ENCODE assay signal across 17 cellular contexts in genomic region chr7:44085549-44085948, GRCh38. TPM values are rescaled to one million over a fixed set of nuclear protein-coding genes. Genes with fewer than 3 reads are reported as not detected.
DNase-seq lines count a peak whose midpoint lies in the region; ATAC-seq, FAIRE-seq and TF ChIP-seq lines count a peak whose summit lies in the region.
"Had no signal": no experiment of that assay in that cellular context is flagged by ENCODE, and none has a peak within 500 bp of the region (broad histone marks: within the 10 kb centered on the region; RNA-seq: fewer than 3 reads in every experiment).

No MANE protein-coding gene starts in this region.

- H4K20me1 ChIP-seq in DOHH2 (ENCODE audit: control insufficient read depth, insufficient read depth, low read depth, low read length) (no peaks in the 10 kb centered on the region), GM12878 (ENCODE audit: control insufficient read depth, insufficient read depth) (no peaks in the 10 kb centered on the region), neural progenitor cell (ENCODE audit: low read depth) (no peaks in the 10 kb centered on the region)

- H2AFZ ChIP-seq in GM12878 (ENCODE audit: control insufficient read depth, low read depth, low read length) = no peak overlapping the region
- H2AFZ ChIP-seq in neural progenitor cell (replicated peaks) = no peak overlapping the region

- TF ChIP-seq RAD21 in GM12878 (IDR thresholded peaks at IDR 0.05; ENCODE audit: insufficient read depth, low read depth, low read length) = 0 out of 2 replicates have a peak, but pooled peaks have one; percentile 12

- CTCF ChIA-PET in GM12878 (lab: Yijun Ruan, JAX) = interaction anchor here (0.7 to 2.9 kb wide), 4 partner anchors 11 to 475 kb away, joined by 4 to 9 read pairs (median 4); no protein-coding TSS in a partner anchor

- H3K9ac ChIP-seq in GM12878 (ENCODE audit: control insufficient read depth, insufficient read depth, low read length) = no peak overlapping the region
- no peak overlapping the region for H3K9ac ChIP-seq in neural progenitor cell

- no TSS peak for BruUV-seq in GM12878 (replicated peaks; lab: Mats Ljungman, UMichigan)

- H3K27me3 ChIP-seq in DOHH2 (ENCODE audit: control insufficient read depth, low read length) = no peaks in the 10 kb centered on the region
- H3K27me3 ChIP-seq in GM12878 (replicated peaks in 1 of 2; ENCODE audit: control insufficient read depth in 2 of 2, insufficient read depth in 2 of 2, low read length in 1 of 2) = no peaks in the 10 kb centered on the region
- H3K27me3 ChIP-seq in neural progenitor cell = peaks cover 18% of the 10 kb centered on the region
- H3K27me3 ChIP-seq: dorsolateral prefrontal cortex, testis had no signal

- TF ChIP-seq CTCF in DOHH2 (IDR thresholded peaks at IDR 0.05; ENCODE audit: low read depth, low read length, poor library complexity, severe bottlenecking) = peak; percentile 75
- TF ChIP-seq CTCF in HFFc6 (IDR thresholded peaks at IDR 0.05) = peak; percentile 54; the same call in 1 of the 2 replicates
- TF ChIP-seq CTCF in GM12878 (IDR thresholded peaks at IDR 0.05 in 2 of 3, conservative IDR thresholded peaks at IDR 0.05 in 1 of 3; ENCODE audit: control insufficient read depth in 2 of 3, extremely low read depth in 1 of 3, insufficient read depth in 1 of 3, low read depth in 3 of 3, low read length in 3 of 3) = peak in 2 of 3 experiments; percentile 9 to 28; a peak in 2 of 6 replicates
- peak; percentile 39 for TF ChIP-seq CTCF in neural progenitor cell (IDR thresholded peaks at IDR 0.05)

- peak overlapping the region; percentile 93 for H3K27ac Mint-ChIP-seq in HFFc6
- H3K27ac Mint-ChIP-seq in neural progenitor cell = no peak overlapping the region
- H3K27ac Mint-ChIP-seq: activated naive CD8-positive, alpha-beta T cell treated with anti-CD3 and anti-CD28 coated beads, Interleukin-2, amount 50 U/mL, for 24 hours had no signal

- no peak for TF ChIP-seq POLR2A in GM12878 (IDR thresholded peaks at IDR 0.05; ENCODE audit: low read depth, low read length)

- SMC1A ChIA-PET in GM12878 (lab: Charles Lee; ENCODE audit: uncharacterized antibody, unreplicated experiment) = interaction anchor here (1.5 kb wide), 1 partner anchor 13 kb away, joined by 6 read pairs; no protein-coding TSS in a partner anchor

- H3K4me3 Mint-ChIP-seq in HFFc6 (no peak overlapping the region; the same call in 1 of the 2 replicates), neural progenitor cell (no peak overlapping the region)
- H3K4me3 Mint-ChIP-seq: activated naive CD8-positive, alpha-beta T cell treated with anti-CD3 and anti-CD28 coated beads, Interleukin-2, amount 50 U/mL, for 24 hours had no signal

- no peak overlapping the region for H3K27ac ChIP-seq in DOHH2 (ENCODE audit: low read depth, low read length)
- H3K27ac ChIP-seq in GM12878 (ENCODE audit: control insufficient read depth, insufficient read depth) = no peak overlapping the region
- no peak overlapping the region for H3K27ac ChIP-seq in neural progenitor cell

- H3K4me1 Mint-ChIP-seq in HFFc6 (ENCODE audit: low read depth) = peaks cover 82% of the 10 kb centered on the region
- H3K4me1 Mint-ChIP-seq in neural progenitor cell = peaks cover 10% of the 10 kb centered on the region

- no peaks in the 10 kb centered on the region for H3K9me2 ChIP-seq in DOHH2 (replicated peaks; ENCODE audit: control insufficient read depth, low read length)

- H3K27me3 Mint-ChIP-seq in HFFc6 (ENCODE audit: insufficient read depth) (peaks cover 3% of the 10 kb centered on the region), neural progenitor cell (ENCODE audit: insufficient read depth, low read depth) (peaks cover 4% of the 10 kb centered on the region)

- in situ Hi-C loops in GM12878 (cut with MboI) = no loop called here

- H3K4me2 ChIP-seq in DOHH2 (ENCODE audit: low read length) = no peak overlapping the region
- no peak overlapping the region for H3K4me2 ChIP-seq in GM12878 (ENCODE audit: control insufficient read depth, insufficient read depth)
- H3K4me2 ChIP-seq in neural progenitor cell = no peak overlapping the region

- intact Hi-C loops in GM12878 (cut with micrococcal nuclease; ENCODE audit: unreplicated experiment) = no loop called here

- 38% methylated on average over 3 of the region's 3 CpGs for WGBS in GM12878 (ENCODE audit: insufficient coverage, insufficient replicate concordance, low lambda C conversion rate, missing lambda C conversion rate)

- H3K9me3 Mint-ChIP-seq in HFFc6 (no peaks in the 10 kb centered on the region), neural progenitor cell (no peaks in the 10 kb centered on the region)
- H3K9me3 Mint-ChIP-seq: activated naive CD8-positive, alpha-beta T cell treated with anti-CD3 and anti-CD28 coated beads, Interleukin-2, amount 50 U/mL, for 24 hours had no signal

- H3K36me3 ChIP-seq in DOHH2 (ENCODE audit: control insufficient read depth, low read length) (peaks cover 13% of the 10 kb centered on the region), GM12878 (ENCODE audit: control insufficient read depth in 2 of 2, insufficient read depth in 2 of 2, low read length in 1 of 2) (peaks cover 0 to under 1% of the 10 kb centered on the region in 2 experiments; a peak in 2 of 4 replicates), neural progenitor cell (no peaks in the 10 kb centered on the region)

- H3K4me3 ChIP-seq in DOHH2 (ENCODE audit: low read length) = no peak overlapping the region
- no peak overlapping the region for H3K4me3 ChIP-seq in GM12878
- no peak overlapping the region for H3K4me3 ChIP-seq in neural progenitor cell
- H3K4me3 ChIP-seq: dorsolateral prefrontal cortex, testis had no signal

- no peak for DNase-seq in HFFc6
- DNase-seq in GM12878 (ENCODE audit: low read depth, low spot score) = no peak
- no peak for DNase-seq in neural progenitor cell (ENCODE audit: low spot score)
- DNase-seq in OCI-M1 (lab: John Stamatoyannopoulos, UW) = no peak
- DNase-seq in urothelium cell line (ENCODE audit: low spot score) = no peak
- DNase-seq in activated CD8-positive, alpha-beta memory T cell treated with anti-CD3 and anti-CD28 coated beads, Interleukin-2, amount 50 U/mL, for 48 hours = no peak
- DNase-seq: activated naive CD8-positive, alpha-beta T cell treated with anti-CD3 and anti-CD28 coated beads, Interleukin-2, amount 50 U/mL, for 24 hours; Caco-2; dorsolateral prefrontal cortex; NCI-H146; NCI-H526; small intestine; testis had no signal

- no peak for ATAC-seq in GM12878
- ATAC-seq in GM19328 (IDR thresholded peaks at IDR 0.05; ENCODE audit: unreplicated experiment) = no peak
- ATAC-seq: activated naive CD8-positive, alpha-beta T cell treated with anti-CD3 and anti-CD28 coated beads, Interleukin-2, amount 50 U/mL, for 24 hours had no signal

- POLR2A ChIA-PET in GM12878 (lab: Charles Lee) = interaction anchor here (0.9 kb wide), 1 partner anchor 8 kb away, joined by 8 read pairs; no protein-coding TSS in a partner anchor

- H3F3A ChIP-seq in DOHH2 (ENCODE audit: control insufficient read depth, insufficient read depth) (peaks cover 6% of the 10 kb centered on the region; the same call in 1 of the 2 replicates), neural progenitor cell (ENCODE audit: low read depth) (peaks cover 7% of the 10 kb centered on the region)

- no peak for TF ChIP-seq EP300 in GM12878 (IDR thresholded peaks at IDR 0.05; ENCODE audit: borderline replicate concordance in 1 of 2, control insufficient read depth in 1 of 2, low read depth in 2 of 2, low read length in 2 of 2)

- RAD21 ChIA-PET in GM12878 (lab: Charles Lee; ENCODE audit: unreplicated experiment) = no interaction called here

- H3K9me3 ChIP-seq in DOHH2 (ENCODE audit: control insufficient read depth, insufficient read depth, low read length) (no peaks in the 10 kb centered on the region), GM12878 (replicated peaks; ENCODE audit: control insufficient read depth, insufficient read depth, low read length) (no peaks in the 10 kb centered on the region), neural progenitor cell (ENCODE audit: low read depth) (no peaks in the 10 kb centered on the region)
- H3K9me3 ChIP-seq: Caco-2, testis had no signal

- H3K36me3 Mint-ChIP-seq in HFFc6 (ENCODE audit: low read depth) = peaks cover 5% of the 10 kb centered on the region; the same call in 1 of the 2 replicates
- H3K36me3 Mint-ChIP-seq in neural progenitor cell = peaks cover 5% of the 10 kb centered on the region

- FAIRE-seq in GM12878 (lab: Jason Lieb, UNC) = no peak
- no peak for FAIRE-seq in urothelium cell line (lab: Jason Lieb, UNC)
- FAIRE-seq: small intestine had no signal

- H3K4me1 ChIP-seq in DOHH2 (ENCODE audit: control insufficient read depth, low read length) (peaks cover 14% of the 10 kb centered on the region), GM12878 (ENCODE audit: control insufficient read depth, insufficient read depth, low read length) (peaks cover 3% of the 10 kb centered on the region), neural progenitor cell (no peaks in the 10 kb centered on the region)
- H3K4me1 ChIP-seq: Caco-2 had no signal

- peaks cover 16% of the 10 kb centered on the region for H3K79me2 ChIP-seq in DOHH2 (ENCODE audit: control insufficient read depth, low read length)
- peaks cover 16% of the 10 kb centered on the region for H3K79me2 ChIP-seq in GM12878 (ENCODE audit: control insufficient read depth, insufficient read depth, low read length)
- H3K79me2 ChIP-seq in neural progenitor cell (ENCODE audit: low read depth) = peaks cover 7% of the 10 kb centered on the region

RNA-seq across cellular contexts. Expression of gene POLM, which starts 3.2 kb away (rescaled TPM):
- 10 to 100 TPM; 11.4 to 14.3 (median 12.1) TPM for total RNA-seq in HFFc6 (2021; fragmentation: NEBNext Ultra II Directional; extraction: Animal tissue kit (Norgen Biotek cat#: 25700))
- 108 and 133 TPM in 2 replicates for total RNA-seq in GM12878 (2013; cell fraction: nucleolus; rRNA removed)
- total RNA-seq in GM12878 (2014; rRNA removed) (23.3 and 24.8 TPM in 2 replicates), GM12878 (2014; rRNA removed; fragmentation: Illumina TruSeq; extraction: Trizol) (13.5 and 14.1 TPM in 2 replicates), GM12878 (2021) (33.8 and 37.8 TPM in 2 replicates), neural progenitor cell (ENCODE audit: low replicate concordance) (5.9 and 16.4 TPM in 2 replicates)
- polyA plus RNA-seq in GM12878 (2011; ENCODE audit: low read depth) = 9.0 TPM
- polyA plus RNA-seq in GM12878 (2011; rRNA removed) (11.0 and 15.9 TPM in 2 replicates), GM12878 (2014; fragmentation: Illumina TruSeq; extraction: Trizol) (8.0 and 16.1 TPM in 2 replicates), GM12878 (2014; fragmentation: Nextera tagmentation; extraction: Ambion mirVana) (1 to 10 TPM; 3.1 to 4.6 TPM), GM12878 (2014; rRNA removed) (39.4 and 41.5 TPM in 2 replicates), GM12878 (2016; fragmentation: Nextera tagmentation; extraction: Ambion mirVana) (10 to 100 TPM; 22.0 to 23.2 TPM)
- 17.6 and 26.6 TPM in 2 replicates for polyA plus RNA-seq in GM12878 (2011; cell fraction: cytosol; rRNA removed)
- 86.2 and 99.8 TPM in 2 replicates for polyA plus RNA-seq in GM12878 (2011; cell fraction: nucleus; rRNA removed)
- polyA plus RNA-seq in GM12878 (2012) = 16.6 and 18.6 TPM in 2 replicates
- polyA minus RNA-seq in GM12878 (2011; rRNA and poly(A)+ RNA removed) = 19.2 and 33.0 TPM in 2 replicates
- 12.7 and 16.4 TPM in 2 replicates for polyA minus RNA-seq in GM12878 (2011; cell fraction: cytosol; rRNA and poly(A)+ RNA removed)
- 41.2 and 67.5 TPM in 2 replicates for polyA minus RNA-seq in GM12878 (2011; cell fraction: nucleus; rRNA and poly(A)+ RNA removed)

RNA-seq across cellular contexts. Expression of gene AEBP1, which starts 18.6 kb away (rescaled TPM):
- 10 to 100 TPM; 69.7 to 83.2 (median 76.4) TPM for total RNA-seq in HFFc6 (2021; fragmentation: NEBNext Ultra II Directional; extraction: Animal tissue kit (Norgen Biotek cat#: 25700))
- 1.9 and 3.2 TPM in 2 replicates for total RNA-seq in GM12878 (2013; cell fraction: nucleolus; rRNA removed)
- 0.06 TPM in 1 of 2 replicates, not detected in the other for total RNA-seq in GM12878 (2014; rRNA removed)
- total RNA-seq in GM12878 (2014; rRNA removed; fragmentation: Illumina TruSeq; extraction: Trizol) = not detected in 2 replicates
- 0.16 and 0.23 TPM in 2 replicates for total RNA-seq in GM12878 (2021)
- 0.46 TPM for polyA plus RNA-seq in GM12878 (2011; ENCODE audit: low read depth)
- polyA plus RNA-seq in GM12878 (2011; rRNA removed) = 0.09 and 0.20 TPM in 2 replicates
- polyA plus RNA-seq in GM12878 (2011; cell fraction: cytosol; rRNA removed) = 0.13 and 0.22 TPM in 2 replicates
- 1.8 and 3.1 TPM in 2 replicates for polyA plus RNA-seq in GM12878 (2011; cell fraction: nucleus; rRNA removed)
- 0.31 and 0.46 TPM in 2 replicates for polyA plus RNA-seq in GM12878 (2012)
- polyA plus RNA-seq in GM12878 (2014; fragmentation: Illumina TruSeq; extraction: Trizol) = not detected in 2 replicates
- not detected for polyA plus RNA-seq in GM12878 (2014; fragmentation: Nextera tagmentation; extraction: Ambion mirVana)
- 0.08 TPM in 1 of 2 replicates, not detected in the other for polyA plus RNA-seq in GM12878 (2014; rRNA removed)
- under 1 TPM in 1 of 2 experiments, not detected in 1; 0.11 TPM for polyA plus RNA-seq in GM12878 (2016; fragmentation: Nextera tagmentation; extraction: Ambion mirVana)
- 0.67 TPM in 1 of 2 replicates, not detected in the other for polyA minus RNA-seq in GM12878 (2011; rRNA and poly(A)+ RNA removed)
- polyA minus RNA-seq in GM12878 (2011; cell fraction: cytosol; rRNA and poly(A)+ RNA removed) = not detected in 2 replicates
- 0.24 and 0.57 TPM in 2 replicates for polyA minus RNA-seq in GM12878 (2011; cell fraction: nucleus; rRNA and poly(A)+ RNA removed)
- total RNA-seq in neural progenitor cell (ENCODE audit: low replicate concordance) = 4.5 and 16.7 TPM in 2 replicates
- total RNA-seq: HT1080 had no signal

RNA-seq across cellular contexts. Expression of gene PGAM2, which starts 20.2 kb away (rescaled TPM):
- total RNA-seq in HFFc6 (2021; fragmentation: NEBNext Ultra II Directional; extraction: Animal tissue kit (Norgen Biotek cat#: 25700)) = under 1 TPM in 4 of 6 experiments, not detected in 2; 0.26 to 0.51 (median 0.35) TPM
- total RNA-seq in GM12878 (2013; cell fraction: nucleolus; rRNA removed) = 2.5 and 3.7 TPM in 2 replicates
- total RNA-seq in GM12878 (2014; rRNA removed) (not detected in 2 replicates), GM12878 (2014; rRNA removed; fragmentation: Illumina TruSeq; extraction: Trizol) (not detected in 2 replicates), GM12878 (2021) (0.24 TPM in 1 of 2 replicates, not detected in the other), neural progenitor cell (ENCODE audit: low replicate concordance) (11.2 and 11.3 TPM in 2 replicates)
- polyA plus RNA-seq in GM12878 (2011; ENCODE audit: low read depth) = not detected
- polyA plus RNA-seq in GM12878 (2011; rRNA removed) (not detected in 2 replicates), GM12878 (2014; fragmentation: Illumina TruSeq; extraction: Trizol) (not detected in 2 replicates), GM12878 (2014; fragmentation: Nextera tagmentation; extraction: Ambion mirVana) (not detected), GM12878 (2014; rRNA removed) (0.13 TPM in 1 of 2 replicates, not detected in the other), GM12878 (2016; fragmentation: Nextera tagmentation; extraction: Ambion mirVana) (not detected)
- not detected in 2 replicates for polyA plus RNA-seq in GM12878 (2011; cell fraction: cytosol; rRNA removed)
- polyA plus RNA-seq in GM12878 (2011; cell fraction: nucleus; rRNA removed) = 0.87 and 1.2 TPM in 2 replicates
- polyA plus RNA-seq in GM12878 (2012) = 0.18 TPM in 1 of 2 replicates, not detected in the other
- polyA minus RNA-seq in GM12878 (2011; rRNA and poly(A)+ RNA removed) = not detected in 2 replicates
- not detected in 2 replicates for polyA minus RNA-seq in GM12878 (2011; cell fraction: cytosol; rRNA and poly(A)+ RNA removed)
- polyA minus RNA-seq in GM12878 (2011; cell fraction: nucleus; rRNA and poly(A)+ RNA removed) = 0.57 and 0.97 TPM in 2 replicates
- total RNA-seq: Caco-2, HT1080 had no signal
- polyA plus RNA-seq: neural cell had no signal

RNA-seq across cellular contexts. Expression of gene POLD2, which starts 37.8 kb away (rescaled TPM):
- 100 to 1,000 TPM; 154 to 210 (median 183) TPM for total RNA-seq in HFFc6 (2021; fragmentation: NEBNext Ultra II Directional; extraction: Animal tissue kit (Norgen Biotek cat#: 25700))
- 86.8 and 93.9 TPM in 2 replicates for total RNA-seq in GM12878 (2013; cell fraction: nucleolus; rRNA removed)
- total RNA-seq in GM12878 (2014; rRNA removed) (149 and 169 TPM in 2 replicates), GM12878 (2014; rRNA removed; fragmentation: Illumina TruSeq; extraction: Trizol) (97.5 and 105 TPM in 2 replicates), GM12878 (2021) (169 TPM in 2 replicates), neural progenitor cell (ENCODE audit: low replicate concordance) (126 and 232 TPM in 2 replicates)
- polyA plus RNA-seq in GM12878 (2011; ENCODE audit: low read depth) = 99.6 TPM
- polyA plus RNA-seq in GM12878 (2011; rRNA removed) (113 and 179 TPM in 2 replicates), GM12878 (2014; fragmentation: Illumina TruSeq; extraction: Trizol) (61.8 and 118 TPM in 2 replicates), GM12878 (2014; fragmentation: Nextera tagmentation; extraction: Ambion mirVana) (10 to 100 TPM; 19.1 to 42.7 TPM), GM12878 (2014; rRNA removed) (193 and 194 TPM in 2 replicates), GM12878 (2016; fragmentation: Nextera tagmentation; extraction: Ambion mirVana) (100 to 1,000 TPM; 266 to 287 TPM)
- polyA plus RNA-seq in GM12878 (2011; cell fraction: cytosol; rRNA removed) = 225 and 290 TPM in 2 replicates
- polyA plus RNA-seq in GM12878 (2011; cell fraction: nucleus; rRNA removed) = 281 and 287 TPM in 2 replicates
- 110 and 118 TPM in 2 replicates for polyA plus RNA-seq in GM12878 (2012)
- 75.3 and 127 TPM in 2 replicates for polyA minus RNA-seq in GM12878 (2011; rRNA and poly(A)+ RNA removed)
- polyA minus RNA-seq in GM12878 (2011; cell fraction: cytosol; rRNA and poly(A)+ RNA removed) = 41.1 and 46.9 TPM in 2 replicates
- polyA minus RNA-seq in GM12878 (2011; cell fraction: nucleus; rRNA and poly(A)+ RNA removed) = 54.9 and 61.8 TPM in 2 replicates

RNA-seq across cellular contexts. Expression of gene DBNL, which starts 41.0 kb away (rescaled TPM):
- 100 to 1,000 TPM; 146 to 167 (median 153) TPM for total RNA-seq in HFFc6 (2021; fragmentation: NEBNext Ultra II Directional; extraction: Animal tissue kit (Norgen Biotek cat#: 25700))
- 252 and 284 TPM in 2 replicates for total RNA-seq in GM12878 (2013; cell fraction: nucleolus; rRNA removed)
- total RNA-seq in GM12878 (2014; rRNA removed) (113 and 117 TPM in 2 replicates), GM12878 (2014; rRNA removed; fragmentation: Illumina TruSeq; extraction: Trizol) (62.0 and 65.6 TPM in 2 replicates), GM12878 (2021) (108 and 110 TPM in 2 replicates), neural progenitor cell (ENCODE audit: low replicate concordance) (31.4 and 59.5 TPM in 2 replicates)
- polyA plus RNA-seq in GM12878 (2011; ENCODE audit: low read depth) = 79.6 TPM
- polyA plus RNA-seq in GM12878 (2011; rRNA removed) (32.2 and 58.3 TPM in 2 replicates), GM12878 (2014; fragmentation: Illumina TruSeq; extraction: Trizol) (30.2 and 78.1 TPM in 2 replicates), GM12878 (2014; fragmentation: Nextera tagmentation; extraction: Ambion mirVana) (10 to 100 TPM in 1 of 2 experiments, 1 to 10 TPM in 1; 4.1 to 18.5 TPM), GM12878 (2014; rRNA removed) (90.4 and 108 TPM in 2 replicates), GM12878 (2016; fragmentation: Nextera tagmentation; extraction: Ambion mirVana) (100 to 1,000 TPM; 161 to 179 TPM)
- 82.9 and 87.8 TPM in 2 replicates for polyA plus RNA-seq in GM12878 (2011; cell fraction: cytosol; rRNA removed)
- polyA plus RNA-seq in GM12878 (2011; cell fraction: nucleus; rRNA removed) = 136 and 153 TPM in 2 replicates
- 72.6 and 74.6 TPM in 2 replicates for polyA plus RNA-seq in GM12878 (2012)
- 61.2 and 89.4 TPM in 2 replicates for polyA minus RNA-seq in GM12878 (2011; rRNA and poly(A)+ RNA removed)
- 23.8 and 26.2 TPM in 2 replicates for polyA minus RNA-seq in GM12878 (2011; cell fraction: cytosol; rRNA and poly(A)+ RNA removed)
- polyA minus RNA-seq in GM12878 (2011; cell fraction: nucleus; rRNA and poly(A)+ RNA removed) = 35.8 and 70.2 TPM in 2 replicates

Comparison
In these comparisons a context has a peak if more than half of its experiments do, and no peak if none do; other contexts are left out.
1. CTCF ChIP-seq: peak in every context shown above with its lines; median percentile 75 in DOHH2; 54 in HFFc6; 39 in neural progenitor cell; 18 in GM12878.